1 cellular context compared by ENCODE assay signal in the genomic region with DNA sequence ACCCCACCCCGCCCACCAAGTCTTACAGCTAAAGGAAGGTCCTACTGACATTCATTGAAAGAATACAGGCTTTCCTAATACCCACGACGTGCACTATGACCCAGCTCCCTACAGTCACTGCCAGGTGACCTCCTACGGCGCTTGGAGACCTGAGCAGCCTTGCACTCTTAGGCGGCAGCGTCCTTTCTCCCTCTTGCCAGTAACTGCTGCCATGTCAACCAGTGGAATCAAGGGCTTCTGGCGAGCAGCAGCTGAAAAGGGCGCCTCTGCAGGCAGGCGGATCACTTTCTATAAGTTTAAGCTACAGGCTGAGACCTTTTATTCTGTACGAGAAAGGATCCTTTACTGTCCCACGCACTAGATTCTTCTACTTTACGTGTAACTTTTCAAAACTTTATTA.
TF ChIP-seq lines count a peak whose summit lies in the region.

No MANE protein-coding gene starts in this region.

TF ChIP-seq in IMR-90, 13 proteins besides CTCF, POLR2A, EP300 and RAD21 (continued from another document):
- TF ChIP-seq, protein P1, sequence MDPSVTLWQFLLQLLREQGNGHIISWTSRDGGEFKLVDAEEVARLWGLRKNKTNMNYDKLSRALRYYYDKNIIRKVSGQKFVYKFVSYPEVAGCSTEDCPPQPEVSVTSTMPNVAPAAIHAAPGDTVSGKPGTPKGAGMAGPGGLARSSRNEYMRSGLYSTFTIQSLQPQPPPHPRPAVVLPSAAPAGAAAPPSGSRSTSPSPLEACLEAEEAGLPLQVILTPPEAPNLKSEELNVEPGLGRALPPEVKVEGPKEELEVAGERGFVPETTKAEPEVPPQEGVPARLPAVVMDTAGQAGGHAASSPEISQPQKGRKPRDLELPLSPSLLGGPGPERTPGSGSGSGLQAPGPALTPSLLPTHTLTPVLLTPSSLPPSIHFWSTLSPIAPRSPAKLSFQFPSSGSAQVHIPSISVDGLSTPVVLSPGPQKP (IDR thresholded peaks at IDR 0.05; ENCODE audit: borderline replicate concordance, low read depth, low read length), result no peak
- TF ChIP-seq NFE2L2 (IDR thresholded peaks at IDR 0.05; ENCODE audit: low read depth, low read length) (no peak), RFX5 (IDR thresholded peaks at IDR 0.05; ENCODE audit: low read depth, low read length) (no peak), MAZ (IDR thresholded peaks at IDR 0.05; ENCODE audit: borderline replicate concordance, low read depth, low read length) (no peak), RCOR1 (IDR thresholded peaks at IDR 0.05; ENCODE audit: insufficient replicate concordance, low read length) (no peak), FOS (IDR thresholded peaks at IDR 0.05; ENCODE audit: low read depth, low read length) (no peak), SMC3 (IDR thresholded peaks at IDR 0.05; ENCODE audit: low read depth, low read length) (no peak)
